Comparison of ENCODE assay signal across 28 cellular contexts in genomic region chr20:16051968-16052367, GRCh38.
"Had no signal": no experiment of that assay in that cellular context is flagged by ENCODE, and none has a peak within 500 bp of the region (broad histone marks: within the 10 kb centered on the region; RNA-seq: fewer than 3 reads in every experiment).

No MANE protein-coding gene starts in this region.

- H3K27me3 Mint-ChIP-seq: activated CD4-positive, alpha-beta memory T cell treated with anti-CD3 and anti-CD28 coated beads, Interleukin-2, amount 10 ng/mL, durations not matched to agents 7 days and 5 days; activated CD4-positive, alpha-beta T cell treated with anti-CD3 and anti-CD28 coated beads, Interleukin-2, amount 10 ng/mL, durations not matched to agents 7 days and 5 days; activated naive CD4-positive, alpha-beta T cell treated with anti-CD3 and anti-CD28 coated beads, Interleukin-2, amount 10 ng/mL, durations not matched to agents 7 days and 5 days; activated naive CD8-positive, alpha-beta T cell treated with anti-CD3 and anti-CD28 coated beads, Interleukin-2, amount 10 ng/mL, durations not matched to agents 7 days and 5 days; activated T-cell treated with anti-CD3 and anti-CD28 coated beads, Interleukin-2, amount 50 U/mL, for 24 hours; central memory CD8-positive, alpha-beta T cell; dendritic cell treated with granulocyte-macrophage colony-stimulating factor and Interleukin-4, amounts not matched to agents 40 ng/mL and 50 ng/mL, for 4 days had no signal

- H3K27ac ChIP-seq: ascending aorta, brain microvascular endothelial cell, coronary artery, dorsolateral prefrontal cortex had no signal

- H3K36me3 Mint-ChIP-seq: activated naive CD4-positive, alpha-beta T cell treated with anti-CD3 and anti-CD28 coated beads, Interleukin-2, amount 10 ng/mL, durations not matched to agents 7 days and 5 days; activated naive CD4-positive, alpha-beta T cell treated with anti-CD3 and anti-CD28 coated beads, Interleukin-2, amount 50 U/mL, for 72 hours; activated naive CD8-positive, alpha-beta T cell treated with anti-CD3 and anti-CD28 coated beads, Interleukin-2, amount 10 ng/mL, durations not matched to agents 7 days and 5 days had no signal

- ATAC-seq: activated naive CD4-positive, alpha-beta T cell treated with anti-CD3 and anti-CD28 coated beads, Interleukin-2, amount 50 U/mL, for 72 hours; activated T-cell treated with anti-CD3 and anti-CD28 coated beads, Interleukin-2, amount 50 U/mL, for 72 hours; esophagus mucosa had no signal

- H3K9me3 ChIP-seq: ascending aorta had no signal

- FAIRE-seq: bronchial epithelial cell had no signal

- H3K4me1 ChIP-seq: ascending aorta had no signal

- DNase-seq: activated CD4-positive, alpha-beta memory T cell treated with anti-CD3 and anti-CD28 coated beads, Interleukin-2, amount 10 ng/mL, durations not matched to agents 7 days and 5 days; activated CD4-positive, alpha-beta T cell treated with anti-CD3 and anti-CD28 coated beads for 4 hours; activated CD4-positive, alpha-beta T cell treated with anti-CD3 and anti-CD28 coated beads, Interleukin-2, amount 10 ng/mL, durations not matched to agents 7 days and 5 days; activated CD4-positive, alpha-beta T cell treated with anti-CD3 and anti-CD28 coated beads, Interleukin-2, amount 50 U/mL, for 4 hours; activated CD4-positive, CD25-positive, alpha-beta regulatory T cell; activated CD4-positive, CD25-positive, alpha-beta regulatory T cell treated with anti-CD3 and anti-CD28 coated beads, Interleukin-2, amount 50 U/mL, for 72 hours; activated CD8-positive, alpha-beta memory T cell treated with anti-CD3 and anti-CD28 coated beads, Interleukin-2, amount 50 U/mL, for 48 hours; activated gamma-delta T cell; activated naive CD4-positive, alpha-beta T cell; activated naive CD4-positive, alpha-beta T cell treated with anti-CD3 and anti-CD28 coated beads, Interleukin-2, amount 10 ng/mL, durations not matched to agents 7 days and 5 days; activated naive CD8-positive, alpha-beta T cell treated with anti-CD3 and anti-CD28 coated beads, Interleukin-2, amount 10 ng/mL, durations not matched to agents 7 days and 5 days; activated T-cell treated with anti-CD3 and anti-CD28 coated beads for 4 hours; activated T-cell treated with anti-CD3 and anti-CD28 coated beads, Interleukin-2, amount 50 U/mL, for 24 hours; activated T-cell treated with anti-CD3 and anti-CD28 coated beads, Interleukin-2, amount 50 U/mL, for 72 hours; brain microvascular endothelial cell; dorsolateral prefrontal cortex; effector memory CD4-positive, alpha-beta T cell; endodermal cell; foreskin fibroblast; head of caudate nucleus; T-helper 2 cell had no signal

- H3K4me3 Mint-ChIP-seq: activated CD4-positive, alpha-beta memory T cell treated with anti-CD3 and anti-CD28 coated beads, Interleukin-2, amount 10 ng/mL, durations not matched to agents 7 days and 5 days; activated CD4-positive, alpha-beta T cell treated with anti-CD3 and anti-CD28 coated beads, Interleukin-2, amount 10 ng/mL, durations not matched to agents 7 days and 5 days; activated naive CD4-positive, alpha-beta T cell treated with anti-CD3 and anti-CD28 coated beads, Interleukin-2, amount 10 ng/mL, durations not matched to agents 7 days and 5 days; activated naive CD8-positive, alpha-beta T cell treated with anti-CD3 and anti-CD28 coated beads, Interleukin-2, amount 10 ng/mL, durations not matched to agents 7 days and 5 days; activated T-cell treated with anti-CD3 and anti-CD28 coated beads, Interleukin-2, amount 50 U/mL, for 24 hours; activated T-cell treated with anti-CD3 and anti-CD28 coated beads, Interleukin-2, amount 50 U/mL, for 72 hours; central memory CD8-positive, alpha-beta T cell; dendritic cell treated with granulocyte-macrophage colony-stimulating factor and Interleukin-4, amounts not matched to agents 40 ng/mL and 50 ng/mL, for 4 days; endodermal cell had no signal

- H3K4me3 ChIP-seq: ascending aorta, coronary artery, dorsolateral prefrontal cortex had no signal

- H3K4me1 Mint-ChIP-seq: activated CD4-positive, alpha-beta memory T cell treated with anti-CD3 and anti-CD28 coated beads, Interleukin-2, amount 10 ng/mL, durations not matched to agents 7 days and 5 days; activated CD4-positive, alpha-beta T cell treated with anti-CD3 and anti-CD28 coated beads, Interleukin-2, amount 10 ng/mL, durations not matched to agents 7 days and 5 days; activated naive CD4-positive, alpha-beta T cell treated with anti-CD3 and anti-CD28 coated beads, Interleukin-2, amount 10 ng/mL, durations not matched to agents 7 days and 5 days; activated naive CD8-positive, alpha-beta T cell treated with anti-CD3 and anti-CD28 coated beads, Interleukin-2, amount 10 ng/mL, durations not matched to agents 7 days and 5 days; central memory CD8-positive, alpha-beta T cell had no signal

- H3K9me3 Mint-ChIP-seq: activated CD4-positive, alpha-beta memory T cell treated with anti-CD3 and anti-CD28 coated beads, Interleukin-2, amount 10 ng/mL, durations not matched to agents 7 days and 5 days; activated CD4-positive, alpha-beta T cell treated with anti-CD3 and anti-CD28 coated beads, Interleukin-2, amount 10 ng/mL, durations not matched to agents 7 days and 5 days; activated naive CD8-positive, alpha-beta T cell treated with anti-CD3 and anti-CD28 coated beads, Interleukin-2, amount 10 ng/mL, durations not matched to agents 7 days and 5 days; activated T-cell treated with anti-CD3 and anti-CD28 coated beads, Interleukin-2, amount 50 U/mL, for 24 hours; dendritic cell treated with granulocyte-macrophage colony-stimulating factor and Interleukin-4, amounts not matched to agents 40 ng/mL and 50 ng/mL, for 4 days; endodermal cell had no signal

- H3K36me3 ChIP-seq: ascending aorta, brain microvascular endothelial cell had no signal

- H3K27ac Mint-ChIP-seq: activated CD4-positive, alpha-beta memory T cell treated with anti-CD3 and anti-CD28 coated beads, Interleukin-2, amount 10 ng/mL, durations not matched to agents 7 days and 5 days; activated CD4-positive, alpha-beta T cell treated with anti-CD3 and anti-CD28 coated beads, Interleukin-2, amount 10 ng/mL, durations not matched to agents 7 days and 5 days; activated naive CD4-positive, alpha-beta T cell treated with anti-CD3 and anti-CD28 coated beads, Interleukin-2, amount 10 ng/mL, durations not matched to agents 7 days and 5 days; activated naive CD4-positive, alpha-beta T cell treated with anti-CD3 and anti-CD28 coated beads, Interleukin-2, amount 50 U/mL, for 72 hours; activated naive CD8-positive, alpha-beta T cell treated with anti-CD3 and anti-CD28 coated beads, Interleukin-2, amount 10 ng/mL, durations not matched to agents 7 days and 5 days; activated T-cell treated with anti-CD3 and anti-CD28 coated beads, Interleukin-2, amount 50 U/mL, for 24 hours; activated T-cell treated with anti-CD3 and anti-CD28 coated beads, Interleukin-2, amount 50 U/mL, for 72 hours; dendritic cell treated with granulocyte-macrophage colony-stimulating factor and Interleukin-4, amounts not matched to agents 40 ng/mL and 50 ng/mL, for 4 days; endodermal cell had no signal

- H3K27me3 ChIP-seq: ascending aorta, brain microvascular endothelial cell, dorsolateral prefrontal cortex had no signal
